In the genomic region with DNA sequence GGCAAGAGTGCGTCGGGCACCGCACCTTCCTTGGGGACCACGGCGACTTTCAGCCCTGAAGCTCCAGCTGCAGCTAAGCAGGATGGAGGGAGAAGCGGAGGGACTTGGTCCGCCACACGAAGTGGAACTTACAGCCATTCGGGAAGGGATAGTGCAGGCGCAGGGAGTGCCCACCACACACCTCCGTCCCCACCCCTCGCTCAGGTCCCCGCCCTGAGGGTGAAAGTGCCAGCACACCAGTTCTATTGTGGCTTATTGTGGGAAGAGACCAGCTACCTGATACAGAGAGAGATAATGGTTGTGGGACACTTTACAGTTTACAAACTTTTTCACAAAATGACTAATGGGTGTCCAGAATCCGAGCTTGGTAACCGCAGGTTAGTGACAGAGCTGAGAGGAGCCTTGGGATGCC, we compare ENCODE assay signal across 16 cellular contexts.
"Had no signal": no experiment of that assay in that cellular context is flagged by ENCODE, and none has a peak within 500 bp of the region (broad histone marks: within the 10 kb centered on the region; RNA-seq: fewer than 3 reads in every experiment).

No MANE protein-coding gene starts in this region.

- H3K4me1 ChIP-seq: gastrocnemius medialis, heart left ventricle, sigmoid colon, SJCRH30 had no signal

- H3K4me3 ChIP-seq: cardiac muscle cell, gastrocnemius medialis, heart left ventricle, neural progenitor cell, ovary, sigmoid colon, SJCRH30 had no signal

- DNase-seq: activated B cell treated with CpG ODN at 0.5 μM for 24 hours; activated naive CD4-positive, alpha-beta T cell; erythroblast; gastrocnemius medialis; heart left ventricle; naive B cell; ovary; sigmoid colon; SJCRH30; stimulated activated CD4-positive, alpha-beta T cell treated with anti-CD3 and anti-CD28 coated beads, Interleukin-12 subunit alpha, Interleukin-12 subunit beta, amount 100 ng/mL, for 4 hours; stimulated activated naive B cell treated with anti-CD40 and anti-IgM and Interleukin-4, amounts not matched to agents 10 μg/mL and 1 μg/mL and 100 μg/mL, for 72 hours had no signal

- ATAC-seq: gastrocnemius medialis; heart left ventricle; stimulated activated naive B cell treated with anti-CD40 and anti-IgM and Interleukin-4, amounts not matched to agents 10 μg/mL and 1 μg/mL and 100 μg/mL, for 72 hours had no signal

- H3K4me2 ChIP-seq: neural progenitor cell had no signal

- H3K9me3 ChIP-seq: gastrocnemius medialis, heart left ventricle, ovary, sigmoid colon, SJCRH30 had no signal

- H3K9me3 Mint-ChIP-seq: activated B cell treated with CpG ODN at 0.5 μM for 24 hours; stimulated activated naive B cell treated with anti-CD40 and anti-IgM and Interleukin-4, amounts not matched to agents 10 μg/mL and 1 μg/mL and 100 μg/mL, for 72 hours; type B pancreatic cell had no signal

- FAIRE-seq: islet of Langerhans had no signal

- H3K9ac ChIP-seq: neural progenitor cell had no signal

- H3K36me3 Mint-ChIP-seq: naive B cell; neural progenitor cell; stimulated activated naive B cell treated with anti-CD40 and anti-IgM and Interleukin-4, amounts not matched to agents 10 μg/mL and 1 μg/mL and 100 μg/mL, for 72 hours; type B pancreatic cell had no signal

- H3K4me3 Mint-ChIP-seq: activated B cell treated with CpG ODN at 0.5 μM for 24 hours; naive B cell; neural progenitor cell; stimulated activated naive B cell treated with anti-CD40 and anti-IgM and Interleukin-4, amounts not matched to agents 10 μg/mL and 1 μg/mL and 100 μg/mL, for 72 hours; type B pancreatic cell had no signal

- H2AFZ ChIP-seq: neural progenitor cell had no signal

- H3K27ac ChIP-seq: cardiac muscle cell, gastrocnemius medialis, heart left ventricle, neural progenitor cell, ovary, RWPE1, sigmoid colon, SJCRH30 had no signal

- H3K36me3 ChIP-seq: cardiac muscle cell, gastrocnemius medialis, heart left ventricle, neural progenitor cell, ovary, sigmoid colon, SJCRH30 had no signal

- H3K27ac Mint-ChIP-seq: activated B cell treated with CpG ODN at 0.5 μM for 24 hours; neural progenitor cell; stimulated activated naive B cell treated with anti-CD40 and anti-IgM and Interleukin-4, amounts not matched to agents 10 μg/mL and 1 μg/mL and 100 μg/mL, for 72 hours; type B pancreatic cell had no signal

- H3K27me3 ChIP-seq: cardiac muscle cell, neural progenitor cell, ovary, SJCRH30 had no signal
